In the genomic region with DNA sequence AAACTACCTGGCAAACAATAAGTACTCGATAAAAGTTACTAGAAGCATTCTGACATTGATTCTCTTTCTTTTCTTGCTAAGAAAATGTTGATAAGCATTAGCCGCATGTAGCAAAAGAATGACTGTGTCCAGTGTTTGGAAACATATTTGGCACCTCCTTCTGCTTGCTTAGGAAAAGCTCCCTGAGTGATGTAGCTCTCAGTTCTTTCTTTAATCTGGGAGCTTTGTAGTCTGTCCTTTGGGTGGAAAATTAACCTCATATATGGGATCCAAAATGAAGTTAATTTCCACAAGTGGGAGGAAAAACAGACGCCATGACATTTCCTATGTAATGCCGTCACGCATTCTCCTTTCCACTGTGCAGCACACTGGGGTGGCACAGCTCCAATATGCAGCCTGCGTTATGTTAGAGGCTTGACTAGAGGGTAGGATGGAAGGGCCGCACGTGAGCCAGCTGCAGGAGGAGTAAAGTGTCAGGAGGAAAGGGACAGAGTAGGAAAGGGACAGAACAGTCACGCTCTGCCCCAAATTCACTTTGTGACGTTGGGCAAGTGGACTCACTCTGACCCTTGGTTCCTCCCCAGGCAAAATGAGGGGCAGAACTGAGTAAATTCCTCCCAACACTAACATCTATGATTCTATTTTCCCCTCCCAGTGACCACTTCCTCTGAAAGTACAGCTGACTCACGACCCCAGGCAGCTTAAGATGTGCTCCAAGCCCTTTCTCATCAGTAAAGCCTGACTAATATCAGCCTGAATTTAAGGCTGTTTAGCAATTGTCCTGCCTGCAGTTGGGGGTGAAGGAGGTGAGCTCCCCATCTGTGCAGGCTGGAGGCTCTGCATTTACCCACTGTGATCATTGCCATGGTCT, we compare ENCODE assay signal across 8 cellular contexts.
DNase-seq lines count a peak whose midpoint lies in the region; ATAC-seq and TF ChIP-seq lines count a peak whose summit lies in the region.

No MANE protein-coding gene starts in this region.

- ATAC-seq in HG03159 (IDR thresholded peaks at IDR 0.05; ENCODE audit: unreplicated experiment) (peak; percentile 53), GM21447 (IDR thresholded peaks at IDR 0.05; ENCODE audit: unreplicated experiment) (no peak), GM21515 (IDR thresholded peaks at IDR 0.05; ENCODE audit: unreplicated experiment) (no peak)
- ATAC-seq in activated naive CD8-positive, alpha-beta T cell treated with anti-CD3 and anti-CD28 coated beads, Interleukin-2, amount 50 U/mL, for 24 hours: peak; percentile 91

- no peak for TF ChIP-seq CTCF in mesothelial cell of epicardium (IDR thresholded peaks at IDR 0.05; ENCODE audit: unreplicated experiment)
- no peak for TF ChIP-seq CTCF in dorsolateral prefrontal cortex (IDR thresholded peaks at IDR 0.05 in 54 of 56, conservative IDR thresholded peaks at IDR 0.05 in 2 of 56; ENCODE audit: low read depth in 1 of 56, partially characterized antibody in 56 of 56)

- H3K4me1 Mint-ChIP-seq in activated naive CD8-positive, alpha-beta T cell treated with anti-CD3 and anti-CD28 coated beads, Interleukin-2, amount 50 U/mL, for 24 hours: peaks cover 6% of the 10 kb centered on the region
- H3K4me1 Mint-ChIP-seq in mesothelial cell of epicardium: peaks cover 31% of the 10 kb centered on the region

- H3K27me3 ChIP-seq in dorsolateral prefrontal cortex: no peaks in the 10 kb centered on the region

- H3K27me3 Mint-ChIP-seq in activated naive CD8-positive, alpha-beta T cell treated with anti-CD3 and anti-CD28 coated beads, Interleukin-2, amount 50 U/mL, for 24 hours: peaks cover 24% of the 10 kb centered on the region
- H3K27me3 Mint-ChIP-seq in mesothelial cell of epicardium (ENCODE audit: low read depth): no peaks in the 10 kb centered on the region

- H3K4me3 Mint-ChIP-seq in activated naive CD8-positive, alpha-beta T cell treated with anti-CD3 and anti-CD28 coated beads, Interleukin-2, amount 50 U/mL, for 24 hours: no peak overlapping the region
- H3K4me3 Mint-ChIP-seq in mesothelial cell of epicardium: no peak overlapping the region

- H3K36me3 Mint-ChIP-seq in activated naive CD8-positive, alpha-beta T cell treated with anti-CD3 and anti-CD28 coated beads, Interleukin-2, amount 50 U/mL, for 24 hours (ENCODE audit: low read depth): no peaks in the 10 kb centered on the region
- no peaks in the 10 kb centered on the region for H3K36me3 Mint-ChIP-seq in mesothelial cell of epicardium

- no peak overlapping the region for H3K4me3 ChIP-seq in dorsolateral prefrontal cortex

- DNase-seq in CD1c-positive myeloid dendritic cell (ENCODE audit: extremely low spot score): peak; percentile 32
- peak; percentile 4 for DNase-seq in activated naive CD8-positive, alpha-beta T cell treated with anti-CD3 and anti-CD28 coated beads, Interleukin-2, amount 50 U/mL, for 24 hours
- no peak for DNase-seq in mesothelial cell of epicardium (ENCODE audit: low spot score in 2 of 2, unreplicated experiment in 2 of 2)
- no peak for DNase-seq in dorsolateral prefrontal cortex
- DNase-seq in HT-29 (ENCODE audit: low spot score): no peak

- no peaks in the 10 kb centered on the region for H3K9me3 Mint-ChIP-seq in activated naive CD8-positive, alpha-beta T cell treated with anti-CD3 and anti-CD28 coated beads, Interleukin-2, amount 50 U/mL, for 24 hours
- H3K9me3 Mint-ChIP-seq in mesothelial cell of epicardium: no peaks in the 10 kb centered on the region

- intact Hi-C loops in dorsolateral prefrontal cortex (cut with DNase I): no loop called here

- H3K27ac Mint-ChIP-seq in activated naive CD8-positive, alpha-beta T cell treated with anti-CD3 and anti-CD28 coated beads, Interleukin-2, amount 50 U/mL, for 24 hours: no peak overlapping the region
- H3K27ac Mint-ChIP-seq in mesothelial cell of epicardium: peak overlapping the region; percentile 39

- no peak overlapping the region for H3K27ac ChIP-seq in dorsolateral prefrontal cortex

Comparison
In these comparisons a context has a peak if more than half of its experiments do, and no peak if none do; other contexts are left out.
1. DNase-seq: peak in CD1c-positive myeloid dendritic cell (single experiment) and activated naive CD8-positive, alpha-beta T cell treated with anti-CD3 and anti-CD28 coated beads, Interleukin-2, amount 50 U/mL, for 24 hours (single experiment); none in mesothelial cell of epicardium (0 of 2), dorsolateral prefrontal cortex (0 of 10) and HT-29 (single experiment).
2. ATAC-seq: peak in HG03159 (single experiment) and activated naive CD8-positive, alpha-beta T cell treated with anti-CD3 and anti-CD28 coated beads, Interleukin-2, amount 50 U/mL, for 24 hours (single experiment); none in GM21447 (single experiment) and GM21515 (single experiment).